ENCODE assay signal across 17 cellular contexts in the genomic region with DNA sequence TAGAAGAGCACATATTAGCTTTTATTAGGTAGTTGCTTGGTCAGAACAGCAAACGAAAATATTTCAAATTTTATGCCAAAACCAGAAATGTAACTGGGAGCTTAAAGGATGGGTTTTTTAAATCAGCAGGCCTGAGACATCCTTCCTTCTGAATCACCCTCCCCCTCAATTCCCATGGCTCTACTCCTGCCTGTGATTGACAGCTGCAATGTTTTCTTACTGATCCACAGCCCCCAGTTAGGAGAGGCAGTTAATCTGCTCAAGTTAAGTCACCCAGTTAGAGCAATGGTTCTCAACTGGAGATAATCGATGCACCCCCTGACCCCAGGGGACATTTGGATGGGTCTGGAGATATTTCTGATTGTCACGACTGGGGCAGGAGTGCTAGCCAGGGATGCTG. TPM values are rescaled to one million over a fixed set of nuclear protein-coding genes. Genes with fewer than 3 reads are reported as not detected.
A peak's percentile ranks its signal among the peaks of the same experiment; 100 is the strongest.
DNase-seq lines count a peak whose midpoint lies in the region; TF ChIP-seq lines count a peak whose summit lies in the region.
"Had no signal": no experiment of that assay in that cellular context is flagged by ENCODE, and none has a peak within 500 bp of the region (broad histone marks: within the 10 kb centered on the region; RNA-seq: fewer than 3 reads in every experiment).

No MANE protein-coding gene starts in this region.

- no peaks in the 10 kb centered on the region for H3K79me2 ChIP-seq in neural progenitor cell (ENCODE audit: low read depth)

- no peak overlapping the region for H3K9ac ChIP-seq in neural progenitor cell
- H3K9ac ChIP-seq: BLaER1 had no signal

- POLR2A ChIA-PET in HEK293T (lab: Yijun Ruan, JAX): interaction anchor here (0.6 kb wide), 1 partner anchor 54 kb away, joined by 3 read pairs; no protein-coding TSS in a partner anchor

- H2AFZ ChIP-seq in neural progenitor cell (replicated peaks): no peak overlapping the region

- H3K4me1 Mint-ChIP-seq in neural progenitor cell: peaks cover 25% of the 10 kb centered on the region

- H3K4me3 Mint-ChIP-seq in neural progenitor cell: no peak overlapping the region
- H3K4me3 Mint-ChIP-seq: CD8-positive, alpha-beta T cell had no signal

- no peaks in the 10 kb centered on the region for H3K9me3 Mint-ChIP-seq in neural progenitor cell
- H3K9me3 Mint-ChIP-seq: CD8-positive, alpha-beta T cell had no signal

- H3K36me3 ChIP-seq in brain microvascular endothelial cell (replicated peaks): peaks cover 2% of the 10 kb centered on the region
- no peaks in the 10 kb centered on the region for H3K36me3 ChIP-seq in neural progenitor cell

- CTCF ChIA-PET in HEK293T (lab: Yijun Ruan, JAX): interaction anchor here (0.7 to 2.7 kb wide), 5 partner anchors 11 to 260 kb away, joined by 3 to 28 read pairs (median 4); no protein-coding TSS in a partner anchor

- peak overlapping the region; percentile 37 for H3K27ac Mint-ChIP-seq in neural progenitor cell
- H3K27ac Mint-ChIP-seq: CD8-positive, alpha-beta T cell had no signal

- H3K4me2 ChIP-seq in neural progenitor cell: no peak overlapping the region
- H3K4me2 ChIP-seq: BLaER1 had no signal

- TF ChIP-seq CTCF in brain microvascular endothelial cell (IDR thresholded peaks at IDR 0.05; ENCODE audit: low read depth, low read length, missing control alignments) (no peak), neural progenitor cell (IDR thresholded peaks at IDR 0.05) (no peak)

- in situ Hi-C loops in brain microvascular endothelial cell (cut with HindIII; ENCODE audit: low pct_ligation_motif_present, low sequenced_read_pairs): no loop called here

- peaks cover 6% of the 10 kb centered on the region for H3K27me3 Mint-ChIP-seq in neural progenitor cell (ENCODE audit: insufficient read depth, low read depth)

- H3K27ac ChIP-seq in brain microvascular endothelial cell (no peak overlapping the region), neural progenitor cell (no peak overlapping the region)
- H3K27ac ChIP-seq: BLaER1 had no signal

- peaks cover 5% of the 10 kb centered on the region for H3K36me3 Mint-ChIP-seq in neural progenitor cell

- H3K4me3 ChIP-seq in brain microvascular endothelial cell (ENCODE audit: low read depth, low read length): no peak overlapping the region
- no peak overlapping the region for H3K4me3 ChIP-seq in neural progenitor cell
- H3K4me3 ChIP-seq: BLaER1 had no signal

- H3F3A ChIP-seq in neural progenitor cell (ENCODE audit: low read depth): no peaks in the 10 kb centered on the region

- DNase-seq in HEK293T (ENCODE audit: extremely low spot score): no peak
- peak; percentile 16 for DNase-seq in NCI-H82 treated with DMSO at 0.1 percent for 48 hours (lab: John Stamatoyannopoulos, UW; ENCODE audit: unreplicated experiment)
- DNase-seq in brain microvascular endothelial cell: peak; percentile 49
- no peak for DNase-seq in neural progenitor cell (ENCODE audit: low spot score)
- no peak for DNase-seq in SHP77 treated with DMSO at 0.1 percent for 48 hours (lab: John Stamatoyannopoulos, UW)
- DNase-seq in activated gamma-delta T cell treated with Interleukin-2 at 50 U/mL for 16 hours: no peak
- DNase-seq in DMS79 treated with DMSO at 0.1 percent for 48 hours (lab: John Stamatoyannopoulos, UW): no peak
- DNase-seq in hypothalamus (lab: John Stamatoyannopoulos, UW): no peak
- DNase-seq: Calu3; CD8-positive, alpha-beta T cell; DMS53; Karpas-422; NCI-H1092 treated with DMSO at 0.1 percent for 48 hours; NCI-H146; NCI-H2029 treated with DMSO at 0.1 percent for 48 hours; Right ventricle myocardium superior had no signal

- H4K20me1 ChIP-seq in neural progenitor cell (ENCODE audit: low read depth): no peaks in the 10 kb centered on the region
- H4K20me1 ChIP-seq: BLaER1 had no signal

- H3K27me3 ChIP-seq in brain microvascular endothelial cell (replicated peaks): no peaks in the 10 kb centered on the region
- no peaks in the 10 kb centered on the region for H3K27me3 ChIP-seq in neural progenitor cell
- H3K27me3 ChIP-seq: BLaER1 had no signal

- H3K4me1 ChIP-seq in neural progenitor cell: peaks cover 6% of the 10 kb centered on the region

- H3K9me3 ChIP-seq in neural progenitor cell (ENCODE audit: low read depth): no peaks in the 10 kb centered on the region
- H3K9me3 ChIP-seq: BLaER1 had no signal

TF ChIP-seq in HEK293T, 16 proteins besides CTCF, POLR2A, EP300 and RAD21:
- TF ChIP-seq HDGF (IDR thresholded peaks at IDR 0.05; ENCODE audit: borderline replicate concordance): no peak
- TF ChIP-seq, protein P1, sequence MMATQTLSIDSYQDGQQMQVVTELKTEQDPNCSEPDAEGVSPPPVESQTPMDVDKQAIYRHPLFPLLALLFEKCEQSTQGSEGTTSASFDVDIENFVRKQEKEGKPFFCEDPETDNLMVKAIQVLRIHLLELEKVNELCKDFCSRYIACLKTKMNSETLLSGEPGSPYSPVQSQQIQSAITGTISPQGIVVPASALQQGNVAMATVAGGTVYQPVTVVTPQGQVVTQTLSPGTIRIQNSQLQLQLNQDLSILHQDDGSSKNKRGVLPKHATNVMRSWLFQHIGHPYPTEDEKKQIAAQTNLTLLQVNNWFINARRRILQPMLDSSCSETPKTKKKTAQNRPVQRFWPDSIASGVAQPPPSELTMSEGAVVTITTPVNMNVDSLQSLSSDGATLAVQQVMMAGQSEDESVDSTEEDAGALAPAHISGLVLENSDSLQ (IDR thresholded peaks at IDR 0.05): peak; percentile 70

RNA-seq across cellular contexts. Expression of a gene that starts 24.9 kb away (rescaled TPM):
- total RNA-seq in neural progenitor cell (ENCODE audit: low replicate concordance): 9.5 and 15.0 TPM in 2 replicates

RNA-seq across cellular contexts. Expression of a gene that starts 41.1 kb away (rescaled TPM):
- total RNA-seq in neural progenitor cell (ENCODE audit: low replicate concordance): 46.4 and 83.8 TPM in 2 replicates

Comparison
In these comparisons a context has a peak if more than half of its experiments do, and no peak if none do; other contexts are left out.
1. DNase-seq: peak in NCI-H82 treated with DMSO at 0.1 percent for 48 hours (single experiment) and brain microvascular endothelial cell (single experiment); none in HEK293T (single experiment), neural progenitor cell (single experiment), SHP77 treated with DMSO at 0.1 percent for 48 hours (single experiment), activated gamma-delta T cell treated with Interleukin-2 at 50 U/mL for 16 hours (single experiment), DMS79 treated with DMSO at 0.1 percent for 48 hours (single experiment) and hypothalamus (0 of 51).